1 cellular context compared by ENCODE assay signal in genomic region chr6:36888654-36889481, GRCh38.
TF ChIP-seq lines count a peak whose summit lies in the region.

No MANE protein-coding gene starts in this region.

TF ChIP-seq in K562, 482 proteins besides CTCF, POLR2A, EP300 and RAD21 (continued from another document and continues in another):
- TF ChIP-seq, protein P1, sequence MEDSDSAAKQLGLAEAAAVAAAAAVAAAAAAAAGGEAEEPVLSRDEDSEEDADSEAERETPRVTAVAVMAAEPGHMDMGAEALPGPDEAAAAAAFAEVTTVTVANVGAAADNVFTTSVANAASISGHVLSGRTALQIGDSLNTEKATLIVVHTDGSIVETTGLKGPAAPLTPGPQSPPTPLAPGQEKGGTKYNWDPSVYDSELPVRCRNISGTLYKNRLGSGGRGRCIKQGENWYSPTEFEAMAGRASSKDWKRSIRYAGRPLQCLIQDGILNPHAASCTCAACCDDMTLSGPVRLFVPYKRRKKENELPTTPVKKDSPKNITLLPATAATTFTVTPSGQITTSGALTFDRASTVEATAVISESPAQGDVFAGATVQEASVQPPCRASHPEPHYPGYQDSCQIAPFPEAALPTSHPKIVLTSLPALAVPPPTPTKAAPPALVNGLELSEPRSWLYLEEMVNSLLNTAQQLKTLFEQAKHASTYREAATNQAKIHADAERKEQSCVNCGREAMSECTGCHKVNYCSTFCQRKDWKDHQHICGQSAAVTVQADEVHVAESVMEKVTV (CRISPR knock-in tag; IDR thresholded peaks at IDR 0.05), result no peak
- TF ChIP-seq E2F3 (CRISPR knock-in tag; IDR thresholded peaks at IDR 0.05) (no peak), SREBF1 (IDR thresholded peaks at IDR 0.05; ENCODE audit: borderline replicate concordance, low read depth, low read length) (no peak), BHLHE40 (IDR thresholded peaks at IDR 0.05; ENCODE audit: low read length) (no peak), SMARCC2 (IDR thresholded peaks at IDR 0.05; ENCODE audit: low read depth) (peak; percentile 41; the same call in 1 of the 2 replicates), BRD9 (IDR thresholded peaks at IDR 0.05; ENCODE audit: low read depth, partially characterized antibody) (peak; percentile 75), ZNF699 (CRISPR knock-in tag; IDR thresholded peaks at IDR 0.05; ENCODE audit: insufficient replicate concordance) (no peak), NFRKB (IDR thresholded peaks at IDR 0.05; ENCODE audit: low read depth) (peak; percentile 87), ZNF143 (CRISPR knock-in tag; IDR thresholded peaks at IDR 0.05) (no peak), ZNF668 (CRISPR knock-in tag; IDR thresholded peaks at IDR 0.05) (peak; percentile 44; the same call in 1 of the 2 replicates), SMARCA4 (IDR thresholded peaks at IDR 0.05) (peak; percentile 94), FIP1L1 (IDR thresholded peaks at IDR 0.05; ENCODE audit: low read depth, low read length, poor library complexity, severe bottlenecking) (no peak), AFF4 (CRISPR knock-in tag; IDR thresholded peaks at IDR 0.05) (no peak), CHD2 (IDR thresholded peaks at IDR 0.05; ENCODE audit: low read depth, low read length) (no peak), TRIM24 (IDR thresholded peaks at IDR 0.05) (peak in 1 of 2 experiments; percentile 55; a peak in 3 of 4 replicates), ZNF436 (CRISPR knock-in tag; IDR thresholded peaks at IDR 0.05) (peak; percentile 15; the same call in 1 of the 2 replicates), ZNF407 (IDR thresholded peaks at IDR 0.05; ENCODE audit: low read depth) (peak; percentile 27; the same call in 1 of the 2 replicates), SRSF7 (optimal IDR thresholded peaks at IDR 0.05; ENCODE audit: low read depth, low read length) (no peak), ZNF12 (CRISPR knock-in tag; IDR thresholded peaks at IDR 0.05) (no peak), ZNF232 (CRISPR knock-in tag; IDR thresholded peaks at IDR 0.05) (no peak), ZNF695 (CRISPR knock-in tag; IDR thresholded peaks at IDR 0.05) (no peak), SRSF9 (IDR thresholded peaks at IDR 0.05; ENCODE audit: borderline replicate concordance, low read depth, low read length) (no peak), RUNX1 (IDR thresholded peaks at IDR 0.05; ENCODE audit: low read depth) (no peak), KHSRP (IDR thresholded peaks at IDR 0.05) (peak; percentile 35; the same call in 1 of the 2 replicates), STAT5A (IDR thresholded peaks at IDR 0.05; ENCODE audit: borderline replicate concordance, low read length) (peak; percentile 66; the same call in 1 of the 2 replicates), PCBP2 (IDR thresholded peaks at IDR 0.05; ENCODE audit: low read depth, low read length, poor library complexity, severe bottlenecking) (no peak), CBFA2T3 (IDR thresholded peaks at IDR 0.05) (peak; percentile 95), CHCHD3 (CRISPR knock-in tag; IDR thresholded peaks at IDR 0.05) (peak; percentile 74; the same call in 1 of the 2 replicates)
- TF ChIP-seq, protein P2, sequence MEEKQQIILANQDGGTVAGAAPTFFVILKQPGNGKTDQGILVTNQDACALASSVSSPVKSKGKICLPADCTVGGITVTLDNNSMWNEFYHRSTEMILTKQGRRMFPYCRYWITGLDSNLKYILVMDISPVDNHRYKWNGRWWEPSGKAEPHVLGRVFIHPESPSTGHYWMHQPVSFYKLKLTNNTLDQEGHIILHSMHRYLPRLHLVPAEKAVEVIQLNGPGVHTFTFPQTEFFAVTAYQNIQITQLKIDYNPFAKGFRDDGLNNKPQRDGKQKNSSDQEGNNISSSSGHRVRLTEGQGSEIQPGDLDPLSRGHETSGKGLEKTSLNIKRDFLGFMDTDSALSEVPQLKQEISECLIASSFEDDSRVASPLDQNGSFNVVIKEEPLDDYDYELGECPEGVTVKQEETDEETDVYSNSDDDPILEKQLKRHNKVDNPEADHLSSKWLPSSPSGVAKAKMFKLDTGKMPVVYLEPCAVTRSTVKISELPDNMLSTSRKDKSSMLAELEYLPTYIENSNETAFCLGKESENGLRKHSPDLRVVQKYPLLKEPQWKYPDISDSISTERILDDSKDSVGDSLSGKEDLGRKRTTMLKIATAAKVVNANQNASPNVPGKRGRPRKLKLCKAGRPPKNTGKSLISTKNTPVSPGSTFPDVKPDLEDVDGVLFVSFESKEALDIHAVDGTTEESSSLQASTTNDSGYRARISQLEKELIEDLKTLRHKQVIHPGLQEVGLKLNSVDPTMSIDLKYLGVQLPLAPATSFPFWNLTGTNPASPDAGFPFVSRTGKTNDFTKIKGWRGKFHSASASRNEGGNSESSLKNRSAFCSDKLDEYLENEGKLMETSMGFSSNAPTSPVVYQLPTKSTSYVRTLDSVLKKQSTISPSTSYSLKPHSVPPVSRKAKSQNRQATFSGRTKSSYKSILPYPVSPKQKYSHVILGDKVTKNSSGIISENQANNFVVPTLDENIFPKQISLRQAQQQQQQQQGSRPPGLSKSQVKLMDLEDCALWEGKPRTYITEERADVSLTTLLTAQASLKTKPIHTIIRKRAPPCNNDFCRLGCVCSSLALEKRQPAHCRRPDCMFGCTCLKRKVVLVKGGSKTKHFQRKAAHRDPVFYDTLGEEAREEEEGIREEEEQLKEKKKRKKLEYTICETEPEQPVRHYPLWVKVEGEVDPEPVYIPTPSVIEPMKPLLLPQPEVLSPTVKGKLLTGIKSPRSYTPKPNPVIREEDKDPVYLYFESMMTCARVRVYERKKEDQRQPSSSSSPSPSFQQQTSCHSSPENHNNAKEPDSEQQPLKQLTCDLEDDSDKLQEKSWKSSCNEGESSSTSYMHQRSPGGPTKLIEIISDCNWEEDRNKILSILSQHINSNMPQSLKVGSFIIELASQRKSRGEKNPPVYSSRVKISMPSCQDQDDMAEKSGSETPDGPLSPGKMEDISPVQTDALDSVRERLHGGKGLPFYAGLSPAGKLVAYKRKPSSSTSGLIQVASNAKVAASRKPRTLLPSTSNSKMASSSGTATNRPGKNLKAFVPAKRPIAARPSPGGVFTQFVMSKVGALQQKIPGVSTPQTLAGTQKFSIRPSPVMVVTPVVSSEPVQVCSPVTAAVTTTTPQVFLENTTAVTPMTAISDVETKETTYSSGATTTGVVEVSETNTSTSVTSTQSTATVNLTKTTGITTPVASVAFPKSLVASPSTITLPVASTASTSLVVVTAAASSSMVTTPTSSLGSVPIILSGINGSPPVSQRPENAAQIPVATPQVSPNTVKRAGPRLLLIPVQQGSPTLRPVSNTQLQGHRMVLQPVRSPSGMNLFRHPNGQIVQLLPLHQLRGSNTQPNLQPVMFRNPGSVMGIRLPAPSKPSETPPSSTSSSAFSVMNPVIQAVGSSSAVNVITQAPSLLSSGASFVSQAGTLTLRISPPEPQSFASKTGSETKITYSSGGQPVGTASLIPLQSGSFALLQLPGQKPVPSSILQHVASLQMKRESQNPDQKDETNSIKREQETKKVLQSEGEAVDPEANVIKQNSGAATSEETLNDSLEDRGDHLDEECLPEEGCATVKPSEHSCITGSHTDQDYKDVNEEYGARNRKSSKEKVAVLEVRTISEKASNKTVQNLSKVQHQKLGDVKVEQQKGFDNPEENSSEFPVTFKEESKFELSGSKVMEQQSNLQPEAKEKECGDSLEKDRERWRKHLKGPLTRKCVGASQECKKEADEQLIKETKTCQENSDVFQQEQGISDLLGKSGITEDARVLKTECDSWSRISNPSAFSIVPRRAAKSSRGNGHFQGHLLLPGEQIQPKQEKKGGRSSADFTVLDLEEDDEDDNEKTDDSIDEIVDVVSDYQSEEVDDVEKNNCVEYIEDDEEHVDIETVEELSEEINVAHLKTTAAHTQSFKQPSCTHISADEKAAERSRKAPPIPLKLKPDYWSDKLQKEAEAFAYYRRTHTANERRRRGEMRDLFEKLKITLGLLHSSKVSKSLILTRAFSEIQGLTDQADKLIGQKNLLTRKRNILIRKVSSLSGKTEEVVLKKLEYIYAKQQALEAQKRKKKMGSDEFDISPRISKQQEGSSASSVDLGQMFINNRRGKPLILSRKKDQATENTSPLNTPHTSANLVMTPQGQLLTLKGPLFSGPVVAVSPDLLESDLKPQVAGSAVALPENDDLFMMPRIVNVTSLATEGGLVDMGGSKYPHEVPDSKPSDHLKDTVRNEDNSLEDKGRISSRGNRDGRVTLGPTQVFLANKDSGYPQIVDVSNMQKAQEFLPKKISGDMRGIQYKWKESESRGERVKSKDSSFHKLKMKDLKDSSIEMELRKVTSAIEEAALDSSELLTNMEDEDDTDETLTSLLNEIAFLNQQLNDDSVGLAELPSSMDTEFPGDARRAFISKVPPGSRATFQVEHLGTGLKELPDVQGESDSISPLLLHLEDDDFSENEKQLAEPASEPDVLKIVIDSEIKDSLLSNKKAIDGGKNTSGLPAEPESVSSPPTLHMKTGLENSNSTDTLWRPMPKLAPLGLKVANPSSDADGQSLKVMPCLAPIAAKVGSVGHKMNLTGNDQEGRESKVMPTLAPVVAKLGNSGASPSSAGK (IDR thresholded peaks at IDR 0.05), result no peak; the same call in 1 of the 2 replicates
- TF ChIP-seq, protein P3, sequence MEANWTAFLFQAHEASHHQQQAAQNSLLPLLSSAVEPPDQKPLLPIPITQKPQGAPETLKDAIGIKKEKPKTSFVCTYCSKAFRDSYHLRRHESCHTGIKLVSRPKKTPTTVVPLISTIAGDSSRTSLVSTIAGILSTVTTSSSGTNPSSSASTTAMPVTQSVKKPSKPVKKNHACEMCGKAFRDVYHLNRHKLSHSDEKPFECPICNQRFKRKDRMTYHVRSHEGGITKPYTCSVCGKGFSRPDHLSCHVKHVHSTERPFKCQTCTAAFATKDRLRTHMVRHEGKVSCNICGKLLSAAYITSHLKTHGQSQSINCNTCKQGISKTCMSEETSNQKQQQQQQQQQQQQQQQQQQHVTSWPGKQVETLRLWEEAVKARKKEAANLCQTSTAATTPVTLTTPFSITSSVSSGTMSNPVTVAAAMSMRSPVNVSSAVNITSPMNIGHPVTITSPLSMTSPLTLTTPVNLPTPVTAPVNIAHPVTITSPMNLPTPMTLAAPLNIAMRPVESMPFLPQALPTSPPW (CRISPR knock-in tag; IDR thresholded peaks at IDR 0.05), result peak; percentile 46
